8 cellular contexts compared by ENCODE assay signal in the genomic region with DNA sequence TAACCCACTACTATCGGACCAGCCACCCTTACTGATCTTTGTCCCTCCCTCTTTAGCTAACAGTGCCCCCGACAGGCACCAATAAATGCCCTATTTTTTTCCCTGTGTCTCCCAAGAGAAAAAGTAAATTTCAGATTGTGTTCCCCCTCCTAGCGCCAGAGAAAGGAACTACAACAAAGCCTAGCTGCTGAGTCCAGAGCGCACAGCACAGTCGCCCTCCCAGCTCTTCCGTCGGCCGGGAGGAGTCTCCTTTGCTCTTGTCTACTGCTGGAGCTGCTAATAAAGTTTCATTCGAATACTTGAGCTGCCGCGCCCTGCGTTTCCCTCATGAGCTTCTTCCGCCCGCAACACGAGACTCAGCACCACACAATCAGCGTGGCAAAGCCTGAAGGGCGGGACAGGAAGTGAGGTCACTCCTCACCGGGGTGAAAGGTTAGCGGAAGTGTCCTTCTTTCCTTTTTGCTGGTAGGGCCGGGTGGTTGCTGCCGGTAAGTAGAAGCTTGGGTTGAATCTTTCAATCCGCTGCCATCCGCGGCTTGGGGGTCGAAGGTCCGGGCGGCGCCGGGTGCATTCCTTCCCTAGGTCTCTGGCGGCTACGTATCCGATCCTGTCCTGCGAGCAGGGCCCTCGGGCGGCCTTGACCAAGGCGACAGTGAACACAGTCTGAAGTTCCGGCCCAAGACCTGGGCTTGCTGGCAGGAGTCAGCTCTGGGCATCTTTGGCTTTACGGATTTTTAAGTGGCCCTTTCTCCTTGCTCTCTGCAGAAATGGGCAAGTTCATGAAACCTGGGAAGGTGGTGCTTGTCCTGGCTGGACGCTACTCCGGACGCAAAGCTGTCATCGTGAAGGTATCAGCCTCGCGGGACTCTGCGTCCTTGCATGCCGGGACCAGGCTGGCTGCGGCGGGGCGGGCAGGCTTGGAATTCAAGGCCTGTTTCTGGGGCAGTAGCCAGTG.
DNase-seq lines count a peak whose midpoint lies in the region; ATAC-seq and TF ChIP-seq lines count a peak whose summit lies in the region.

Gene RPL27 (plus strand): TSS at position 436 of the 955 bp plus-strand sequence. CDS start 332 bp downstream, at position 768.

- peak within 1 kb of the TSS; percentile 76 for H3K4me3 ChIP-seq in AG09309 (ENCODE audit: control insufficient read depth, low read depth, low read length)

- in situ Hi-C loops in GM18951 (cut with MboI; ENCODE audit: low sequenced_read_pairs, unreplicated experiment): no loop called here

- peak; percentile 79 for TF ChIP-seq CTCF in AG09309 (IDR thresholded peaks at IDR 0.05; ENCODE audit: control insufficient read depth, insufficient read depth, low read depth, low read length, missing control alignments)

- ATAC-seq in HG03280 (IDR thresholded peaks at IDR 0.05; ENCODE audit: unreplicated experiment): peak; percentile 90

- peak; percentile 91 for TF ChIP-seq POLR2A in GM18951 (IDR thresholded peaks at IDR 0.05; ENCODE audit: extremely low read depth, insufficient read depth, insufficient read length)

- DNase-seq in AG09309 (ENCODE audit: low read depth) (peak; percentile 100), NCI-H345 treated with DMSO at 0.1 percent for 48 hours (lab: John Stamatoyannopoulos, UW; ENCODE audit: unreplicated experiment) (peak; percentile 98), cerebellar cortex (ENCODE audit: low spot score) (peak; percentile 100), islet precursor cell (peak; percentile 100)
- peak; percentile 96 for DNase-seq in activated CD4-positive, CD25-positive, alpha-beta regulatory T cell treated with anti-CD3 and anti-CD28 coated beads, Interleukin-2, amount 50 U/mL, for 16 hours (ENCODE audit: low read depth, low spot score)
- DNase-seq in stimulated activated CD4-positive, alpha-beta T cell treated with anti-CD3 and anti-CD28 coated beads, Interleukin-15, amount 100 ng/mL, for 1 hour (ENCODE audit: low read depth in 1 of 2, low spot score in 1 of 2): peak; percentile 90 to 93

Comparison
In these comparisons a context has a peak if more than half of its experiments do, and no peak if none do; other contexts are left out.
1. Peak in every context shown above with its lines: DNase-seq, ATAC-seq and H3K4me3 ChIP-seq.